Comparison of ENCODE assay signal across 14 cellular contexts in genomic region chr15:74904190-74904805, GRCh38. TPM values are rescaled to one million over a fixed set of nuclear protein-coding genes. Genes with fewer than 3 reads are reported as not detected.
DNase-seq lines count a peak whose midpoint lies in the region; ATAC-seq, FAIRE-seq and TF ChIP-seq lines count a peak whose summit lies in the region.
"Had no signal": no experiment of that assay in that cellular context is flagged by ENCODE, and none has a peak within 500 bp of the region (broad histone marks: within the 10 kb centered on the region; RNA-seq: fewer than 3 reads in every experiment).

No MANE protein-coding gene starts in this region.

- WGBS in GM23248 (ENCODE audit: low coverage in 1 of 2, low lambda C conversion rate in 2 of 2, missing lambda C conversion rate in 2 of 2), 2 experiments = 82 to 83% methylated on average over 7 of the region's 7 CpGs

- FAIRE-seq in urothelium cell line (lab: Jason Lieb, UNC) = no peak

- intact Hi-C loops in activated T-helper 2 cell treated with anti-CD3 and anti-CD28 coated beads, Interferon-gamma antibody, Interleukin-2, Interleukin-4, amounts not matched to agents 10 μg/mL and 5 μg/mL and 100 μg/mL, durations not matched to agents 14 hours and 24 hours and 36 hours (cut with micrococcal nuclease) = loop anchor here (5.0 kb wide), 2 partner anchors 33 to 47 kb away; partner anchors contain the start of gene COX5A

- DNase-seq in activated T-cell treated with anti-CD3 and anti-CD28 coated beads, Interleukin-2, amount 50 U/mL, for 24 hours = no peak
- no peak for DNase-seq in activated T-cell treated with anti-CD3 and anti-CD28 coated beads for 4 hours
- DNase-seq in GM23248 = no peak
- DNase-seq in activated T-helper 2 cell treated with anti-CD3 and anti-CD28 coated beads, Interferon-gamma antibody, Interleukin-2, Interleukin-4, amounts not matched to agents 10 μg/mL and 5 μg/mL and 100 μg/mL, durations not matched to agents 14 hours and 24 hours and 36 hours (ENCODE audit: low spot score) = no peak
- no peak for DNase-seq in urothelium cell line (ENCODE audit: low spot score)
- DNase-seq in CD1c-positive myeloid dendritic cell (ENCODE audit: extremely low spot score) = no peak
- DNase-seq: NCI-H2081 treated with DMSO at 0.1 percent for 48 hours had no signal

- H3K4me3 Mint-ChIP-seq in activated T-cell treated with anti-CD3 and anti-CD28 coated beads, Interleukin-2, amount 50 U/mL, for 24 hours = peak overlapping the region; percentile 89
- H3K4me3 Mint-ChIP-seq in activated T-helper 2 cell treated with anti-CD3 and anti-CD28 coated beads, Interferon-gamma antibody, Interleukin-2, Interleukin-4, amounts not matched to agents 10 μg/mL and 5 μg/mL and 100 μg/mL, durations not matched to agents 14 hours and 24 hours and 36 hours (ENCODE audit: low read depth) = peak overlapping the region; percentile 91

- H4K20me1 ChIP-seq in GM23248 (ENCODE audit: insufficient read depth) = 0 out of 2 replicates have a peak, but pooled peaks cover 6% of the 10 kb centered on the region
- no peaks in the 10 kb centered on the region for H4K20me1 ChIP-seq in neural cell (ENCODE audit: insufficient read depth)

- H3K36me3 ChIP-seq in GM23248 (ENCODE audit: low read depth) (peaks cover 28% of the 10 kb centered on the region), neural cell (ENCODE audit: insufficient read depth, low read length) (peaks cover 9% of the 10 kb centered on the region)

- no peak overlapping the region for H3K27ac ChIP-seq in GM23248
- peak overlapping the region; percentile 90 for H3K27ac ChIP-seq in neural cell (ENCODE audit: low read length)
- H3K27ac ChIP-seq: HL-60, suprapubic skin had no signal

- H3K4me2 ChIP-seq in GM23248 (ENCODE audit: unreplicated experiment) (peak overlapping the region; percentile 91), neural cell (ENCODE audit: low read length) (peak overlapping the region; percentile 83)

- TF ChIP-seq RAD21 in neural cell (conservative IDR thresholded peaks at IDR 0.05) = no peak

- no peaks in the 10 kb centered on the region for H3K9me2 ChIP-seq in GM23248 (ENCODE audit: insufficient read depth)
- H3K9me2 ChIP-seq in neural cell (ENCODE audit: insufficient read depth, low read length) = no peaks in the 10 kb centered on the region

- H3F3A ChIP-seq in GM23248 (ENCODE audit: insufficient read depth) = peaks cover 33% of the 10 kb centered on the region
- peaks cover 7% of the 10 kb centered on the region for H3F3A ChIP-seq in neural cell (ENCODE audit: insufficient read depth, low read length, poor library complexity, severe bottlenecking)

- no peak overlapping the region for H2AFZ ChIP-seq in GM23248
- no peak overlapping the region for H2AFZ ChIP-seq in neural cell (ENCODE audit: low read depth, low read length)

- H3K9me3 Mint-ChIP-seq in activated T-cell treated with anti-CD3 and anti-CD28 coated beads, Interleukin-2, amount 50 U/mL, for 24 hours = no peaks in the 10 kb centered on the region
- H3K9me3 Mint-ChIP-seq in activated T-helper 2 cell treated with anti-CD3 and anti-CD28 coated beads, Interferon-gamma antibody, Interleukin-2, Interleukin-4, amounts not matched to agents 10 μg/mL and 5 μg/mL and 100 μg/mL, durations not matched to agents 14 hours and 24 hours and 36 hours = no peaks in the 10 kb centered on the region
- H3K9me3 Mint-ChIP-seq: dendritic cell treated with granulocyte-macrophage colony-stimulating factor and Interleukin-4, amounts not matched to agents 40 ng/mL and 50 ng/mL, for 4 days had no signal

- peaks cover 47% of the 10 kb centered on the region for H3K4me1 Mint-ChIP-seq in activated T-cell treated with anti-CD3 and anti-CD28 coated beads, Interleukin-2, amount 50 U/mL, for 24 hours (ENCODE audit: low read depth)
- H3K4me1 Mint-ChIP-seq in activated T-helper 2 cell treated with anti-CD3 and anti-CD28 coated beads, Interferon-gamma antibody, Interleukin-2, Interleukin-4, amounts not matched to agents 10 μg/mL and 5 μg/mL and 100 μg/mL, durations not matched to agents 14 hours and 24 hours and 36 hours (ENCODE audit: low read depth) = peaks cover 35% of the 10 kb centered on the region

- H3K27ac Mint-ChIP-seq in activated T-cell treated with anti-CD3 and anti-CD28 coated beads, Interleukin-2, amount 50 U/mL, for 24 hours = peak overlapping the region; percentile 90
- peak overlapping the region; percentile 26 for H3K27ac Mint-ChIP-seq in activated T-helper 2 cell treated with anti-CD3 and anti-CD28 coated beads, Interferon-gamma antibody, Interleukin-2, Interleukin-4, amounts not matched to agents 10 μg/mL and 5 μg/mL and 100 μg/mL, durations not matched to agents 14 hours and 24 hours and 36 hours

- H3K27me3 ChIP-seq in GM23248 (replicated peaks; ENCODE audit: insufficient read depth) (no peaks in the 10 kb centered on the region), neural cell (ENCODE audit: insufficient read depth, low read depth, low read length) (no peaks in the 10 kb centered on the region)
- H3K27me3 ChIP-seq: suprapubic skin had no signal

- no peak for TF ChIP-seq CTCF in neural cell (IDR thresholded peaks at IDR 0.05; ENCODE audit: poor library complexity, severe bottlenecking)

- no peak for ATAC-seq in HG03565 (IDR thresholded peaks at IDR 0.05; ENCODE audit: unreplicated experiment)
- ATAC-seq: HCT116 had no signal

- in situ Hi-C loops in GM23248 (cut with MboI) = no loop called here

- H3K9ac ChIP-seq in GM23248 (0 out of 2 replicates have a peak overlapping the region, but pooled peaks have one; percentile 96), neural cell (ENCODE audit: low read length) (no peak overlapping the region)

- peaks cover 12% of the 10 kb centered on the region for H3K4me1 ChIP-seq in GM23248 (ENCODE audit: insufficient read depth)

- H3K36me3 Mint-ChIP-seq in activated T-cell treated with anti-CD3 and anti-CD28 coated beads, Interleukin-2, amount 50 U/mL, for 24 hours (ENCODE audit: low read depth) = peaks cover 85% of the 10 kb centered on the region
- H3K36me3 Mint-ChIP-seq in activated T-helper 2 cell treated with anti-CD3 and anti-CD28 coated beads, Interferon-gamma antibody, Interleukin-2, Interleukin-4, amounts not matched to agents 10 μg/mL and 5 μg/mL and 100 μg/mL, durations not matched to agents 14 hours and 24 hours and 36 hours (ENCODE audit: low read depth) = peaks cover 58% of the 10 kb centered on the region

- H3K9me3 ChIP-seq in GM23248 (ENCODE audit: low read depth) (no peaks in the 10 kb centered on the region), neural cell (ENCODE audit: low read length) (no peaks in the 10 kb centered on the region)
- H3K9me3 ChIP-seq: suprapubic skin had no signal

- no peak for TF ChIP-seq EP300 in neural cell (conservative IDR thresholded peaks at IDR 0.05; ENCODE audit: poor library complexity, severe bottlenecking)

- H3K4me3 ChIP-seq in GM23248 = no peak overlapping the region
- peak overlapping the region; percentile 96 for H3K4me3 ChIP-seq in neural cell (ENCODE audit: low read length)
- H3K4me3 ChIP-seq: lung had no signal

- H3K79me2 ChIP-seq in GM23248 (ENCODE audit: insufficient read depth) (peaks cover 48% of the 10 kb centered on the region), neural cell (replicated peaks; ENCODE audit: insufficient read depth, low read length) (peaks cover 22% of the 10 kb centered on the region)

- H3K27me3 Mint-ChIP-seq in activated T-cell treated with anti-CD3 and anti-CD28 coated beads, Interleukin-2, amount 50 U/mL, for 24 hours = no peaks in the 10 kb centered on the region
- no peaks in the 10 kb centered on the region for H3K27me3 Mint-ChIP-seq in activated T-helper 2 cell treated with anti-CD3 and anti-CD28 coated beads, Interferon-gamma antibody, Interleukin-2, Interleukin-4, amounts not matched to agents 10 μg/mL and 5 μg/mL and 100 μg/mL, durations not matched to agents 14 hours and 24 hours and 36 hours (ENCODE audit: low read depth)
- H3K27me3 Mint-ChIP-seq: dendritic cell treated with granulocyte-macrophage colony-stimulating factor and Interleukin-4, amounts not matched to agents 40 ng/mL and 50 ng/mL, for 4 days had no signal

TF ChIP-seq in neural cell, 6 proteins besides CTCF, POLR2A, EP300 and RAD21:
- TF ChIP-seq POLR2AphosphoS5 (IDR thresholded peaks at IDR 0.05) = no peak

RNA-seq across cellular contexts. Expression of gene FAM219B, which starts 2.4 kb away (rescaled TPM):
- total RNA-seq in GM23248 (2014; rRNA removed; shearing (Covaris generic)) = 64.1 and 78.6 TPM in 2 replicates
- 38.1 and 39.6 TPM in 2 replicates for polyA plus RNA-seq in GM23248 (2016; fragmentation: Nextera tagmentation; extraction: Ambion mirVana)
- 82.1 and 95.2 TPM in 2 replicates for total RNA-seq in activated T-helper 2 cell treated with anti-CD3 and anti-CD28 coated beads, Interferon-gamma antibody, Interleukin-2, Interleukin-4, amounts not matched to agents 10 μg/mL and 5 μg/mL and 100 μg/mL, durations not matched to agents 14 hours and 24 hours and 36 hours
- 250 and 293 TPM in 2 replicates for polyA plus RNA-seq in neural cell
- polyA minus RNA-seq in neural cell = 91.6 and 99.6 TPM in 2 replicates

RNA-seq across cellular contexts. Expression of gene MPI, which starts 14.5 kb away (rescaled TPM):
- total RNA-seq in GM23248 (2014; rRNA removed; shearing (Covaris generic)) = 79.0 and 85.2 TPM in 2 replicates
- polyA plus RNA-seq in GM23248 (2016; fragmentation: Nextera tagmentation; extraction: Ambion mirVana) (34.8 and 41.2 TPM in 2 replicates), neural cell (80.3 and 88.0 TPM in 2 replicates)
- total RNA-seq in activated T-helper 2 cell treated with anti-CD3 and anti-CD28 coated beads, Interferon-gamma antibody, Interleukin-2, Interleukin-4, amounts not matched to agents 10 μg/mL and 5 μg/mL and 100 μg/mL, durations not matched to agents 14 hours and 24 hours and 36 hours = 66.3 and 71.6 TPM in 2 replicates
- 45.4 and 57.7 TPM in 2 replicates for polyA minus RNA-seq in neural cell

RNA-seq across cellular contexts. Expression of gene SCAMP2, which starts 31.1 kb away (rescaled TPM):
- 28.7 and 49.2 TPM in 2 replicates for total RNA-seq in GM23248 (2014; rRNA removed; shearing (Covaris generic))
- 83.0 and 86.2 TPM in 2 replicates for polyA plus RNA-seq in GM23248 (2016; fragmentation: Nextera tagmentation; extraction: Ambion mirVana)
- total RNA-seq in activated T-helper 2 cell treated with anti-CD3 and anti-CD28 coated beads, Interferon-gamma antibody, Interleukin-2, Interleukin-4, amounts not matched to agents 10 μg/mL and 5 μg/mL and 100 μg/mL, durations not matched to agents 14 hours and 24 hours and 36 hours = 85.0 and 90.6 TPM in 2 replicates
- polyA plus RNA-seq in neural cell = 4.5 and 10.9 TPM in 2 replicates
- 6.3 and 6.5 TPM in 2 replicates for polyA minus RNA-seq in neural cell

RNA-seq across cellular contexts. Expression of gene COX5A, which starts 33.6 kb away (rescaled TPM):
- total RNA-seq in GM23248 (2014; rRNA removed; shearing (Covaris generic)) = 48.2 and 65.3 TPM in 2 replicates
- polyA plus RNA-seq in GM23248 (2016; fragmentation: Nextera tagmentation; extraction: Ambion mirVana) (315 and 321 TPM in 2 replicates), neural cell (132 and 155 TPM in 2 replicates)
- 311 and 333 TPM in 2 replicates for total RNA-seq in activated T-helper 2 cell treated with anti-CD3 and anti-CD28 coated beads, Interferon-gamma antibody, Interleukin-2, Interleukin-4, amounts not matched to agents 10 μg/mL and 5 μg/mL and 100 μg/mL, durations not matched to agents 14 hours and 24 hours and 36 hours
- 45.0 and 62.0 TPM in 2 replicates for polyA minus RNA-seq in neural cell

RNA-seq across cellular contexts. Expression of gene RPP25, which starts 52.3 kb away (rescaled TPM):
- 4.0 and 4.5 TPM in 2 replicates for total RNA-seq in GM23248 (2014; rRNA removed; shearing (Covaris generic))
- polyA plus RNA-seq in GM23248 (2016; fragmentation: Nextera tagmentation; extraction: Ambion mirVana) (3.4 and 3.6 TPM in 2 replicates), neural cell (2.8 and 4.5 TPM in 2 replicates)
- 13.1 and 14.2 TPM in 2 replicates for total RNA-seq in activated T-helper 2 cell treated with anti-CD3 and anti-CD28 coated beads, Interferon-gamma antibody, Interleukin-2, Interleukin-4, amounts not matched to agents 10 μg/mL and 5 μg/mL and 100 μg/mL, durations not matched to agents 14 hours and 24 hours and 36 hours
- 4.2 and 6.1 TPM in 2 replicates for polyA minus RNA-seq in neural cell
